ENCODE assay signal across 30 cellular contexts in the genomic region with DNA sequence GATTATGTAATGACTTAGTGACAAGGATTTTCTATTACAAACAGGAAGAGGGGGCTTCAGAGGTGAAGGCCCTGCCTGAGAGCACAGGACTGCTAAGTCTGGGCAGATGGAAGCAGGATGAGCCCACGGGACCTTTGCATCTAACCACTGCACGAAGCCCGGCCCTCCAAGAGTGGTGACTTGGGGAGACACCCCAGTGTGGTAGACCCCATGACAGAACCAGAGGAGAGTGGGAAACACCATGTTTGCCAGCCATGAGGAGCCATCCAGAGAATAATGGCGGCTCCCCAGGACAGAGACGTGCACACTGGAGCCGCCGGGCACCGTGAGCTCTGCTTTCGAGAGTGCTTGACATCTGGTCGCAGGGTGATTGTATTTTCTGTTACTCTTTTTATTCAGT.
"Had no signal": no experiment of that assay in that cellular context is flagged by ENCODE, and none has a peak within 500 bp of the region (broad histone marks: within the 10 kb centered on the region; RNA-seq: fewer than 3 reads in every experiment).

No MANE protein-coding gene starts in this region.

- H2AFZ ChIP-seq: neural progenitor cell, parathyroid adenoma had no signal

- H3K4me2 ChIP-seq: neural progenitor cell had no signal

- H3K4me3 ChIP-seq: neural progenitor cell, ovary, psoas muscle, right lobe of liver, sigmoid colon, suprapubic skin, thoracic aorta, thyroid gland, transverse colon, upper lobe of right lung, uterus had no signal

- FAIRE-seq: small intestine had no signal

- H3K9me3 Mint-ChIP-seq: natural killer cell; stimulated activated effector memory CD8-positive, alpha-beta T cell treated with anti-CD3 and anti-CD28 coated beads, Interleukin-12 subunit alpha, Interleukin-12 subunit beta, amount 100 ng/mL, for 72 hours; stimulated activated naive CD8-positive, alpha-beta T cell treated with anti-CD3 and anti-CD28 coated beads, Interleukin-15, Interleukin-2, amounts not matched to agents 100 ng/mL and 50 ng/mL, for 24 hours had no signal

- H3K4me3 Mint-ChIP-seq: naive thymus-derived CD4-positive, alpha-beta T cell; natural killer cell; nephron; neural progenitor cell; stimulated activated effector memory CD8-positive, alpha-beta T cell treated with anti-CD3 and anti-CD28 coated beads, Interleukin-12 subunit alpha, Interleukin-12 subunit beta, amount 100 ng/mL, for 72 hours; stimulated activated naive B cell treated with anti-CD40 and anti-IgM and Interleukin-4, amounts not matched to agents 10 μg/mL and 1 μg/mL and 100 μg/mL, for 72 hours; stimulated activated naive CD8-positive, alpha-beta T cell treated with anti-CD3 and anti-CD28 coated beads, Interleukin-15, Interleukin-2, amounts not matched to agents 100 ng/mL and 50 ng/mL, for 24 hours; type B pancreatic cell had no signal

- H3K36me3 ChIP-seq: neural progenitor cell, ovary, right lobe of liver, sigmoid colon, suprapubic skin, thoracic aorta, thyroid gland, transverse colon, upper lobe of right lung, uterus had no signal

- H3K27me3 ChIP-seq: neural progenitor cell, ovary, right lobe of liver, sigmoid colon, suprapubic skin, thyroid gland, transverse colon, upper lobe of right lung, uterus had no signal

- H3K27ac Mint-ChIP-seq: naive thymus-derived CD4-positive, alpha-beta T cell; natural killer cell; neural progenitor cell; progenitor cell of endocrine pancreas; stimulated activated effector memory CD8-positive, alpha-beta T cell treated with anti-CD3 and anti-CD28 coated beads, Interleukin-12 subunit alpha, Interleukin-12 subunit beta, amount 100 ng/mL, for 72 hours; stimulated activated naive B cell treated with anti-CD40 and anti-IgM and Interleukin-4, amounts not matched to agents 10 μg/mL and 1 μg/mL and 100 μg/mL, for 72 hours; stimulated activated naive CD8-positive, alpha-beta T cell treated with anti-CD3 and anti-CD28 coated beads, Interleukin-15, Interleukin-2, amounts not matched to agents 100 ng/mL and 50 ng/mL, for 24 hours; type B pancreatic cell had no signal

- H3K9me3 ChIP-seq: ovary, psoas muscle, right lobe of liver, sigmoid colon, suprapubic skin, thoracic aorta, thyroid gland, transverse colon, upper lobe of right lung, uterus had no signal

- H3K4me1 Mint-ChIP-seq: stimulated activated naive B cell treated with anti-CD40 and anti-IgM and Interleukin-4, amounts not matched to agents 10 μg/mL and 1 μg/mL and 100 μg/mL, for 72 hours had no signal

- H3K27ac ChIP-seq: neural progenitor cell, ovary, parathyroid adenoma, psoas muscle, right lobe of liver, sigmoid colon, suprapubic skin, thoracic aorta, thyroid gland, upper lobe of right lung, uterus had no signal

- DNase-seq: naive thymus-derived CD4-positive, alpha-beta T cell; natural killer cell; occipital lobe; ovary; posterior cingulate gyrus; psoas muscle; right cardiac atrium; right lobe of liver; sigmoid colon; small intestine; stimulated activated CD4-positive, alpha-beta T cell treated with anti-CD3 and anti-CD28 coated beads, Interleukin-15, amount 100 ng/mL, for 24 hours; stimulated activated CD4-positive, alpha-beta T cell treated with anti-CD3 and anti-CD28 coated beads, Interleukin-2, amount 100 ng/mL, for 24 hours; stimulated activated CD4-positive, alpha-beta T cell treated with anti-CD3 and anti-CD28 coated beads, Interleukin-2, amount 100 ng/mL, for 48 hours; stimulated activated CD4-positive, alpha-beta T cell treated with anti-CD3 and anti-CD28 coated beads, Interleukin-4, amount 100 ng/mL, for 24 hours; stimulated activated naive B cell treated with anti-CD40 and anti-IgM and Interleukin-4, amounts not matched to agents 10 μg/mL and 1 μg/mL and 100 μg/mL, for 72 hours; stimulated activated naive CD4-positive, alpha-beta T cell treated with Interleukin-2 at 50 U/mL for 16 hours; substantia nigra; thyroid gland; transverse colon; upper lobe of right lung; uterus had no signal

- H3K9ac ChIP-seq: neural progenitor cell, parathyroid adenoma had no signal

- H3K27me3 Mint-ChIP-seq: type B pancreatic cell had no signal

- H3K36me3 Mint-ChIP-seq: naive thymus-derived CD4-positive, alpha-beta T cell; natural killer cell; neural progenitor cell; stimulated activated naive B cell treated with anti-CD40 and anti-IgM and Interleukin-4, amounts not matched to agents 10 μg/mL and 1 μg/mL and 100 μg/mL, for 72 hours; type B pancreatic cell had no signal

- H3K4me1 ChIP-seq: neural progenitor cell, parathyroid adenoma, right lobe of liver, suprapubic skin, upper lobe of right lung, uterus had no signal

- H3K79me2 ChIP-seq: parathyroid adenoma had no signal
